In genomic region chr18:28019425-28020108, GRCh38 we compare ENCODE assay signal across 12 cellular contexts.
"Had no signal": no experiment of that assay in that cellular context is flagged by ENCODE, and none has a peak within 500 bp of the region (broad histone marks: within the 10 kb centered on the region; RNA-seq: fewer than 3 reads in every experiment).

No MANE protein-coding gene starts in this region.

- H3K27ac ChIP-seq: esophagus muscularis mucosa, left ventricle myocardium inferior had no signal

- H3K9me3 ChIP-seq: esophagus muscularis mucosa, left ventricle myocardium inferior had no signal

- DNase-seq: activated CD4-positive, alpha-beta T cell treated with anti-CD3 and anti-CD28 coated beads, Interleukin-2, amount 50 U/mL, for 1 hour; activated naive CD4-positive, alpha-beta T cell treated with anti-CD3 and anti-CD28 coated beads, Interleukin-2, amount 50 U/mL, for 16 hours; amygdala; foreskin melanocyte; head of caudate nucleus; left ventricle myocardium inferior; mesendoderm had no signal

- H3K9me3 Mint-ChIP-seq: nephron had no signal

- FAIRE-seq: islet of Langerhans, urothelium cell line had no signal

- H3K4me1 Mint-ChIP-seq: nephron had no signal

- H3K4me3 Mint-ChIP-seq: nephron; T-helper 2 cell treated with Interferon-gamma antibody and Interleukin-4, amounts not matched to agents 5 μg/mL and 100 μg/mL, for 36 hours had no signal

- H3K27me3 ChIP-seq: esophagus muscularis mucosa had no signal

- H3K36me3 ChIP-seq: esophagus muscularis mucosa, left ventricle myocardium inferior had no signal

- H3K27ac Mint-ChIP-seq: nephron; T-helper 2 cell treated with Interferon-gamma antibody and Interleukin-4, amounts not matched to agents 5 μg/mL and 100 μg/mL, for 36 hours had no signal

- H3K4me3 ChIP-seq: esophagus muscularis mucosa, left ventricle myocardium inferior had no signal
